ENCODE assay signal across 1 cellular context in genomic region chr2:115303-115702, GRCh38.
TF ChIP-seq lines count a peak whose summit lies in the region.

No MANE protein-coding gene starts in this region.

TF ChIP-seq in GM23338, 12 proteins besides CTCF, POLR2A, EP300 and RAD21 (continued from another document):
- no peak for TF ChIP-seq ETS1 (IDR thresholded peaks at IDR 0.05)
- TF ChIP-seq ZNF114 (CRISPR knock-in tag; IDR thresholded peaks at IDR 0.05), result no peak
- no peak for TF ChIP-seq EZH2phosphoT487 (IDR thresholded peaks at IDR 0.05; ENCODE audit: unreplicated experiment)
- no peak for TF ChIP-seq POLR2AphosphoS5 (IDR thresholded peaks at IDR 0.05; ENCODE audit: low read depth)
- no peak for TF ChIP-seq ZNF331 (CRISPR knock-in tag; IDR thresholded peaks at IDR 0.05; ENCODE audit: low read depth)
- no peak for TF ChIP-seq ZNF462 (CRISPR knock-in tag; IDR thresholded peaks at IDR 0.05)
- no peak for TF ChIP-seq JUNB (IDR thresholded peaks at IDR 0.05; ENCODE audit: unreplicated experiment)
- TF ChIP-seq STAT1 (IDR thresholded peaks at IDR 0.05; ENCODE audit: unreplicated experiment), result no peak
- no peak for TF ChIP-seq EZH2 (IDR thresholded peaks at IDR 0.05; ENCODE audit: low read depth, unreplicated experiment)
